Comparison of ENCODE assay signal across 35 cellular contexts in the genomic region with DNA sequence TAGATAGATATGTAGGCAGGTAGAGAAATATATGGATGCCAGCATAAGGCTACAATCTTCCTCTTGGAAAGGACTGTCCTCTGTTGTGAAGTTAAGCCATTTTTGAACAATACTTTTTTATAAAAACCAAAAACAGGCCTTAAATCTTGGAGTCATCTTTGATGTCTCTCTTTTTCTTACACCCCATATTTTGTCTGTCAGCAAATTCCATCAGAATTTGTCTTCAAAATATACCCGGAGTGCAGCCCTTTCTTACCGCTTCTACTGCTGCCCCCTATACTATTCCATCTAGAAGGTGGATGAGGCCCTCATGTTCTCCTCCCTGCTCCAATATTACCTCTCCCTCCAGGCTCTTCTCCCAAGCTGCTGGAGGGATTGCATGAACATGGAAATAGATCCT.
"Had no signal": no experiment of that assay in that cellular context is flagged by ENCODE, and none has a peak within 500 bp of the region (broad histone marks: within the 10 kb centered on the region; RNA-seq: fewer than 3 reads in every experiment).

No MANE protein-coding gene starts in this region.

- H3K9me3 ChIP-seq: MG63 had no signal

- H3K4me3 ChIP-seq: MG63 had no signal

- DNase-seq: Karpas-422, Kasumi-1, MG63, MM.1S, MV-4-11, NCI-H1048, NCI-H1092, NCI-H1092 treated with DMSO at 0.1 percent for 48 hours, NCI-H1105, NCI-H1105 treated with DMSO at 0.1 percent for 48 hours, NCI-H1417, NCI-H1417 treated with DMSO at 0.1 percent for 48 hours, NCI-H1436, NCI-H1436 treated with DMSO at 0.1 percent for 48 hours, NCI-H146, NCI-H1694, NCI-H1694 treated with DMSO at 0.1 percent for 48 hours, NCI-H187, NCI-H187 treated with DMSO at 0.1 percent for 48 hours, NCI-H1930, NCI-H2029, NCI-H2029 treated with DMSO at 0.1 percent for 48 hours, NCI-H2081, NCI-H2081 treated with DMSO at 0.1 percent for 48 hours, NCI-H2107, NCI-H2171, NCI-H2171 treated with DMSO at 0.1 percent for 48 hours, NCI-H2227 treated with DMSO at 0.1 percent for 48 hours, NCI-H345, NCI-H446, NCI-H446 treated with DMSO at 0.1 percent for 48 hours, NCI-H510A, NCI-H510A treated with DMSO at 0.1 percent for 48 hours, NCI-H524, NCI-H524 treated with DMSO at 0.1 percent for 48 hours had no signal

- H3K36me3 ChIP-seq: MG63 had no signal
